Comparison of ENCODE assay signal across 8 cellular contexts in genomic region chr3:5304789-5305680, GRCh38.
DNase-seq lines count a peak whose midpoint lies in the region; ATAC-seq and TF ChIP-seq lines count a peak whose summit lies in the region.

No MANE protein-coding gene starts in this region.

- H3K4me3 ChIP-seq in H7 (ENCODE audit: insufficient read depth, low read depth, low read length) (no peak overlapping the region), upper lobe of left lung (no peak overlapping the region)

- peak in 1 of 2 donors; percentile 71 for ATAC-seq in upper lobe of left lung (ENCODE audit: low FRiP score in 2 of 2)

- 31 to 41% methylated on average over 13 of the region's 13 CpGs for WGBS in upper lobe of left lung, 2 donors

- H3K36me3 ChIP-seq in H7 (replicated peaks; ENCODE audit: control insufficient read depth, insufficient read depth, low read length): no peaks in the 10 kb centered on the region
- H3K36me3 ChIP-seq in upper lobe of left lung: no peaks in the 10 kb centered on the region

- H3K27ac ChIP-seq in upper lobe of left lung: no peak overlapping the region

- TF ChIP-seq CTCF in upper lobe of left lung (IDR thresholded peaks at IDR 0.05): peak; percentile 12 to 50 (median 36)

- no peak for TF ChIP-seq EP300 in upper lobe of left lung (IDR thresholded peaks at IDR 0.05)

- no peaks in the 10 kb centered on the region for H3K9me3 ChIP-seq in upper lobe of left lung

- TF ChIP-seq POLR2A in upper lobe of left lung (IDR thresholded peaks at IDR 0.05): no peak

- H3K4me1 ChIP-seq in upper lobe of left lung: no peaks in the 10 kb centered on the region

- H3K27me3 ChIP-seq in H7 (ENCODE audit: control insufficient read depth, insufficient read depth, low read length) (no peaks in the 10 kb centered on the region), upper lobe of left lung (no peaks in the 10 kb centered on the region)

- DNase-seq in NCI-H2171 treated with DMSO at 0.1 percent for 48 hours (lab: John Stamatoyannopoulos, UW) (peak; percentile 1), NCI-H2171 (lab: John Stamatoyannopoulos, UW) (no peak), H7 (peak; percentile 32), LoVo (ENCODE audit: low spot score) (peak; percentile 35), SKM-1 (lab: John Stamatoyannopoulos, UW; ENCODE audit: unreplicated experiment) (peak; percentile 37), ecto neural progenitor cell (ENCODE audit: low spot score) (peak; percentile 64), medulla oblongata (ENCODE audit: extremely low spot score) (peak; percentile 66), upper lobe of left lung (no peak)

Comparison
In these comparisons a context has a peak if more than half of its experiments do, and no peak if none do; other contexts are left out.
1. DNase-seq: peak in NCI-H2171 treated with DMSO at 0.1 percent for 48 hours (single experiment), H7 (single experiment), LoVo (single experiment), SKM-1 (single experiment), ecto neural progenitor cell (single experiment) and medulla oblongata (single experiment); none in NCI-H2171 (single experiment) and upper lobe of left lung (0 of 2).